In the genomic region with DNA sequence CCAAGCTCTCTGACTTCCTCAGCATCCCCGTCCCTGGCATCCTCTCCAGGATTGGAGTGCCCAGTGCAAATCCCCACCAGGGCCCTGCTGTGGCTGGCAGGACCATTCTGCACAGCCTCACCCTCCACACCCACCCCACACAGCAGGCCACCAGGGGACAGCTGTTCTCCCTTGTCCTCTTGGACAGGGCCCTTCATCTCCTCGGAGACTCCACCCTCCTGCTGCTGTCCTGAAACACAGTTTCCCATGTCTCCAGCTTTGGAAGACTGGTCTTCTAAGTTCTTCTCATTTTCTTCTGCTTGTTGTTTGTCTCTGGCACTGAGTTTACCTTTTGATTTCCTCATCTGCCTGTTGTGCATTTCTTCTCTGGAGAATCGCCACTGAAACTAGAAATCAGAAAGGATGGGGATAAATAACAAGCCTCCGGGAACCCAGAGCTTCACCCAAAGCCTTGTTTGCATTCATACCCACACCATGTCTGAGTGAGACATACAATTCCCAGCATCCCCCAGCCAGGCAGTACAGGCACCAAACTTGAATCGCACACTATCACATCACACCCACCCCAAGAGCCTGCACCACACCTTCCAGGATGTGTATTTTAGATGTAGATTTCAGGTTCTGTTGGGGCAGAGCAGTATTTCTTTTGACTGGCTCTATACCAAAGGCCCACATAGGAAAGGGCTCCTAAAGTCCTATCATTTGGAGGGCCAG, we compare ENCODE assay signal across 18 cellular contexts. TPM values are rescaled to one million over a fixed set of nuclear protein-coding genes. Genes with fewer than 3 reads are reported as not detected.
DNase-seq lines count a peak whose midpoint lies in the region; ATAC-seq and TF ChIP-seq lines count a peak whose summit lies in the region.
"Had no signal": no experiment of that assay in that cellular context is flagged by ENCODE, and none has a peak within 500 bp of the region (broad histone marks: within the 10 kb centered on the region; RNA-seq: fewer than 3 reads in every experiment).

No MANE protein-coding gene starts in this region.

- H3K27me3 ChIP-seq in AG04450 (ENCODE audit: control insufficient read depth, insufficient read depth, low read length): no peaks in the 10 kb centered on the region
- no peaks in the 10 kb centered on the region for H3K27me3 ChIP-seq in CD4-positive, alpha-beta memory T cell (ENCODE audit: insufficient read depth, low read length)
- no peaks in the 10 kb centered on the region for H3K27me3 ChIP-seq in naive thymus-derived CD4-positive, alpha-beta T cell (ENCODE audit: control insufficient read depth in 2 of 2, insufficient read depth in 2 of 2, low read length in 2 of 2)
- H3K27me3 ChIP-seq in adrenal gland: no peaks in the 10 kb centered on the region

- H3K9me3 Mint-ChIP-seq in CD4-positive, alpha-beta memory T cell: peaks cover 0 to 1% (median 0%) of the 10 kb centered on the region in 8 donors
- H3K9me3 Mint-ChIP-seq in activated T-cell treated with anti-CD3 and anti-CD28 coated beads, Interleukin-2, amount 50 U/mL, for 72 hours: no peaks in the 10 kb centered on the region
- H3K9me3 Mint-ChIP-seq in naive thymus-derived CD4-positive, alpha-beta T cell: no peaks in the 10 kb centered on the region

- H3K27ac ChIP-seq in AG04450 (ENCODE audit: low read depth, low read length) (peak overlapping the region; percentile 71), adrenal gland (peak overlapping the region in 1 of 5 donors; percentile 58)
- H3K27ac ChIP-seq in CD4-positive, alpha-beta memory T cell (ENCODE audit: low read depth, low read length): peak overlapping the region; percentile 3
- peak overlapping the region; percentile 60 for H3K27ac ChIP-seq in naive thymus-derived CD4-positive, alpha-beta T cell (ENCODE audit: low read depth, low read length)

- peaks cover 68% of the 10 kb centered on the region for H3K36me3 ChIP-seq in CD4-positive, alpha-beta memory T cell (ENCODE audit: insufficient read depth, low read length)
- H3K36me3 ChIP-seq in naive thymus-derived CD4-positive, alpha-beta T cell (ENCODE audit: control insufficient read depth in 2 of 3, insufficient read depth in 3 of 3, low read length in 3 of 3): peaks cover 21 to 69% (median 27%) of the 10 kb centered on the region in 3 experiments
- peaks cover 0 to 21% of the 10 kb centered on the region in 2 donors for H3K36me3 ChIP-seq in adrenal gland (replicated peaks in 1 of 2)

- 89 to 97% (median 92%) methylated on average over 5 of the region's 5 CpGs for WGBS in adrenal gland, 4 donors

- POLR2A ChIA-PET in AG04450 (lab: Yijun Ruan, JAX): no interaction called here
- POLR2A ChIA-PET in CD4-positive, alpha-beta memory T cell (lab: Charles Lee; ENCODE audit: partially characterized antibody): interaction anchor here (0.8 to 14.2 kb wide), 8 partner anchors 12 to 195 kb away, joined by 3 to 361 read pairs (median 14); a partner anchor contains a TSS
- POLR2A ChIA-PET in naive thymus-derived CD4-positive, alpha-beta T cell (lab: Charles Lee): interaction anchor here (0.8 to 14.2 kb wide), 10 partner anchors 8 to 533 kb away, joined by 3 to 319 read pairs (median 7); a partner anchor contains a TSS

- no peak overlapping the region for H3K4me3 ChIP-seq in AG04450 (ENCODE audit: low read depth, low read length)
- H3K4me3 ChIP-seq in CD4-positive, alpha-beta memory T cell (ENCODE audit: low read length in 2 of 2): no peak overlapping the region
- no peak overlapping the region for H3K4me3 ChIP-seq in naive thymus-derived CD4-positive, alpha-beta T cell (ENCODE audit: low read length)
- H3K4me3 ChIP-seq in adrenal gland: no peak overlapping the region

- intact Hi-C loops in CD4-positive, alpha-beta memory T cell (cut with micrococcal nuclease): no loop called here
- intact Hi-C loops in naive thymus-derived CD4-positive, alpha-beta T cell (cut with micrococcal nuclease): no loop called here
- intact Hi-C loops in adrenal gland (cut with DNase I): no loop called here

- H3K9me3 ChIP-seq in AG04450 (ENCODE audit: control insufficient read depth, insufficient read depth, low read length) (no peaks in the 10 kb centered on the region), adrenal gland (replicated peaks in 1 of 3) (no peaks in the 10 kb centered on the region)
- no peaks in the 10 kb centered on the region for H3K9me3 ChIP-seq in CD4-positive, alpha-beta memory T cell (ENCODE audit: control insufficient read depth in 1 of 2, low read length in 2 of 2)
- H3K9me3 ChIP-seq in naive thymus-derived CD4-positive, alpha-beta T cell (ENCODE audit: control insufficient read depth in 2 of 3, low read length in 3 of 3): no peaks in the 10 kb centered on the region

- DNase-seq in AG04450 (ENCODE audit: low read depth, low spot score) (no peak), adrenal gland (no peak), NCI-H69 (lab: John Stamatoyannopoulos, UW) (no peak), UCSD-AML1 (lab: John Stamatoyannopoulos, UW; ENCODE audit: unreplicated experiment) (no peak)
- DNase-seq in CD4-positive, alpha-beta memory T cell: no peak
- DNase-seq in activated T-cell treated with anti-CD3 and anti-CD28 coated beads, Interleukin-2, amount 50 U/mL, for 72 hours: no peak
- DNase-seq in naive thymus-derived CD4-positive, alpha-beta T cell: no peak
- DNase-seq: amygdala, Calu3, erythroblast, Karpas-422, midbrain, NCI-H1092 treated with DMSO at 0.1 percent for 48 hours, NCI-H2107, NCI-H526 treated with DMSO at 0.1 percent for 48 hours, OCI-M1, right cardiac atrium, SHP77 treated with DMSO at 0.1 percent for 48 hours had no signal

- CTCF ChIA-PET in AG04450 (lab: Charles Lee): interaction anchor here (0.6 kb wide), 1 partner anchor 10 kb away, joined by 3 read pairs; no protein-coding TSS in a partner anchor
- CTCF ChIA-PET in CD4-positive, alpha-beta memory T cell (lab: Charles Lee; ENCODE audit: partially characterized antibody): interaction anchor here (1.6 to 16.2 kb wide), 5 partner anchors 13 to 49 kb away, joined by 4 to 488 read pairs (median 132); a partner anchor contains a TSS
- CTCF ChIA-PET in naive thymus-derived CD4-positive, alpha-beta T cell (lab: Charles Lee): interaction anchor here (1.1 to 15.3 kb wide), 7 partner anchors 9 to 233 kb away, joined by 4 to 238 read pairs (median 6); no protein-coding TSS in a partner anchor

- H3K4me1 ChIP-seq in CD4-positive, alpha-beta memory T cell (ENCODE audit: insufficient read depth, low read length): peaks cover 84% of the 10 kb centered on the region
- peaks cover 63 to 81% of the 10 kb centered on the region in 2 donors for H3K4me1 ChIP-seq in naive thymus-derived CD4-positive, alpha-beta T cell (ENCODE audit: control insufficient read depth in 2 of 2, insufficient read depth in 2 of 2, low read length in 2 of 2)
- no peaks in the 10 kb centered on the region for H3K4me1 ChIP-seq in adrenal gland (replicated peaks in 1 of 2)

- no peaks in the 10 kb centered on the region for H3K27me3 Mint-ChIP-seq in CD4-positive, alpha-beta memory T cell
- no peaks in the 10 kb centered on the region for H3K27me3 Mint-ChIP-seq in activated T-cell treated with anti-CD3 and anti-CD28 coated beads, Interleukin-2, amount 50 U/mL, for 72 hours (ENCODE audit: low read depth)
- no peaks in the 10 kb centered on the region for H3K27me3 Mint-ChIP-seq in naive thymus-derived CD4-positive, alpha-beta T cell

- peak overlapping the region; percentile 69 to 95 (median 85) for H3K27ac Mint-ChIP-seq in CD4-positive, alpha-beta memory T cell
- peak overlapping the region; percentile 19 for H3K27ac Mint-ChIP-seq in activated T-cell treated with anti-CD3 and anti-CD28 coated beads, Interleukin-2, amount 50 U/mL, for 72 hours
- H3K27ac Mint-ChIP-seq in naive thymus-derived CD4-positive, alpha-beta T cell: peak overlapping the region; percentile 79 to 98 (median 91)

- no peak for TF ChIP-seq POLR2A in adrenal gland (IDR thresholded peaks at IDR 0.05)

- peaks cover 73 to 92% (median 82%) of the 10 kb centered on the region in 4 donors for H3K4me1 Mint-ChIP-seq in CD4-positive, alpha-beta memory T cell
- H3K4me1 Mint-ChIP-seq in activated T-cell treated with anti-CD3 and anti-CD28 coated beads, Interleukin-2, amount 50 U/mL, for 72 hours (ENCODE audit: low read depth): peaks cover 84% of the 10 kb centered on the region
- H3K4me1 Mint-ChIP-seq in naive thymus-derived CD4-positive, alpha-beta T cell: peaks cover 51 to 99% (median 93%) of the 10 kb centered on the region in 7 donors

- peak overlapping the region in 7 of 8 donors; percentile 9 to 79 (median 58) for H3K4me3 Mint-ChIP-seq in CD4-positive, alpha-beta memory T cell
- H3K4me3 Mint-ChIP-seq in activated T-cell treated with anti-CD3 and anti-CD28 coated beads, Interleukin-2, amount 50 U/mL, for 72 hours: peak overlapping the region in 1 of 2 donors; percentile 9
- peak overlapping the region; percentile 42 to 81 (median 65) for H3K4me3 Mint-ChIP-seq in naive thymus-derived CD4-positive, alpha-beta T cell

- ATAC-seq in activated T-cell treated with anti-CD3 and anti-CD28 coated beads, Interleukin-2, amount 50 U/mL, for 72 hours (replicated peaks in 1 of 2): no peak
- no peak for ATAC-seq in naive thymus-derived CD4-positive, alpha-beta T cell

- H3K36me3 Mint-ChIP-seq in CD4-positive, alpha-beta memory T cell: peaks cover 50 to 86% of the 10 kb centered on the region in 2 donors
- peaks cover 17 to 36% of the 10 kb centered on the region in 2 donors for H3K36me3 Mint-ChIP-seq in activated T-cell treated with anti-CD3 and anti-CD28 coated beads, Interleukin-2, amount 50 U/mL, for 72 hours (ENCODE audit: insufficient read depth in 2 of 2)
- peaks cover 23 to 65% (median 52%) of the 10 kb centered on the region in 5 donors for H3K36me3 Mint-ChIP-seq in naive thymus-derived CD4-positive, alpha-beta T cell

- TF ChIP-seq CTCF in AG04450 (IDR thresholded peaks at IDR 0.05; ENCODE audit: low read depth, low read length) (no peak), adrenal gland (IDR thresholded peaks at IDR 0.05) (no peak)

RNA-seq across cellular contexts. Expression of a gene that starts 52.0 kb away (rescaled TPM):
- 7.9 and 9.0 TPM in 2 replicates for polyA plus RNA-seq in AG04450 (2011; rRNA removed)
- 8.2 and 11.1 TPM in 2 replicates for polyA minus RNA-seq in AG04450 (2011; rRNA and poly(A)+ RNA removed)
- total RNA-seq in CD4-positive, alpha-beta memory T cell: 10 to 100 TPM; 78.5 to 84.7 TPM
- 10 to 100 TPM; 61.7 to 68.0 TPM for polyA plus RNA-seq in CD4-positive, alpha-beta memory T cell
- 10 to 100 TPM; 34.3 to 52.0 TPM for total RNA-seq in activated T-cell treated with anti-CD3 and anti-CD28 coated beads, Interleukin-2, amount 50 U/mL, for 72 hours
- total RNA-seq in naive thymus-derived CD4-positive, alpha-beta T cell: 100 to 1,000 TPM in 4 of 5 experiments, 10 to 100 TPM in 1; 80.3 to 171 (median 152) TPM
- polyA plus RNA-seq in naive thymus-derived CD4-positive, alpha-beta T cell: 100 to 1,000 TPM; 132 to 134 TPM
- 10 to 100 TPM in 5 of 8 donors, 1 to 10 TPM in 3; 6.5 to 22.2 (median 11.2) TPM for total RNA-seq in adrenal gland
- 10 to 100 TPM in 1 of 3 donors, 1 to 10 TPM in 2; 3.6 to 14.8 (median 6.1) TPM for polyA plus RNA-seq in adrenal gland

RNA-seq across cellular contexts. Expression of a gene that starts 52.3 kb away (rescaled TPM):
- polyA plus RNA-seq in AG04450 (2011; rRNA removed) (27.7 and 31.4 TPM in 2 replicates), adrenal gland (10 to 100 TPM in 1 of 3 donors, 1 to 10 TPM in 2; 6.6 to 42.7 (median 9.4) TPM)
- polyA minus RNA-seq in AG04450 (2011; rRNA and poly(A)+ RNA removed): 12.7 and 15.9 TPM in 2 replicates
- 10 to 100 TPM; 15.2 to 15.4 TPM for total RNA-seq in CD4-positive, alpha-beta memory T cell
- 10 to 100 TPM; 19.6 to 39.7 TPM for polyA plus RNA-seq in CD4-positive, alpha-beta memory T cell
- 10 to 100 TPM; 23.4 to 26.1 TPM for total RNA-seq in activated T-cell treated with anti-CD3 and anti-CD28 coated beads, Interleukin-2, amount 50 U/mL, for 72 hours
- 10 to 100 TPM; 12.4 to 23.6 (median 15.7) TPM for total RNA-seq in naive thymus-derived CD4-positive, alpha-beta T cell
- polyA plus RNA-seq in naive thymus-derived CD4-positive, alpha-beta T cell: 10 to 100 TPM; 11.6 to 17.5 TPM
- 10 to 100 TPM; 12.9 to 39.7 (median 19.1) TPM for total RNA-seq in adrenal gland

Comparison
In these comparisons a context has a peak if more than half of its experiments do, and no peak if none do; other contexts are left out.
1. H3K27ac Mint-ChIP-seq: peak in every context shown above with its lines; median percentile 91 in naive thymus-derived CD4-positive, alpha-beta T cell; 85 in CD4-positive, alpha-beta memory T cell; 19 in activated T-cell treated with anti-CD3 and anti-CD28 coated beads, Interleukin-2, amount 50 U/mL, for 72 hours.